In genomic region chr2:207371877-207372276, GRCh38 we compare ENCODE assay signal across 6 cellular contexts.
"Had no signal": no experiment of that assay in that cellular context is flagged by ENCODE, and none has a peak within 500 bp of the region (broad histone marks: within the 10 kb centered on the region; RNA-seq: fewer than 3 reads in every experiment).

No MANE protein-coding gene starts in this region.

- ATAC-seq: K562 had no signal

- FAIRE-seq: HTR-8/SVneo, K562 had no signal

- H3K27ac ChIP-seq: HL-60 had no signal

- DNase-seq: IMR-90, KBM-7, KG1 had no signal

- H3K4me3 ChIP-seq: K562 had no signal
